In the genomic region with DNA sequence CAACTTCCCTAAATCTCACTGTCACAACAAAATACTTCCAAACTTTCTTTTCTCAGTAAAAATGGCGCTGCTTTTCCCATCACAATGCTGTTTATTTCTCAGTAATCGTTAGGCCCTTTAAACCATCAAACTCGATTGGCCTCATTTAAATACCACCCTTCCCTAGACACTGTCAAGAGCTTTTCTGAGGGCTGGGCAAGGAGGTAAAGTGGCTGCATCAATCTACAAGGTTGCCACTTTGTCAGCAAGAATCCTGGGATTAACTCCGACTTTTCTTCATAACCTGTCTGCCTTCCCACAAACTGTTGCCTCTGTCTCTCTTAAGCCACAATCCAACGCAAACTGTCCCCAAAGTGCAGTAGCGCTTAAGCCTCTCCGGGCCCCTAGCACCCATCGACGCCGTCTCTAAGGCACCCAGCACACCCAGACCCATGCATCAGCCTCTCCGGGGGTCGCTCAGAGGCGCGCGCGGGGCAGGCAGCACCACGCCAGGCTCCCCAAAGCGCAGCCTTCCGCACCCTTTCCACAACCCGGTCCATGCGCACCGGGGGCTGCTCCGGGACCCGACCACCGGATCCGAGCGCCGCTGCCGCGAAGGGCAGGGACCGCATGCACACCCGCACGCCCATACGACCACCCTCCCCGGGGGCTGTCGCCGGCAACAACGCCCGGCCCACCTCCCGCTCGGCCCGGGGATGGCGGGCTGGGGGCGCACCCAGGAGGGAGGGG, we compare ENCODE assay signal across 8 cellular contexts. TPM values are rescaled to one million over a fixed set of nuclear protein-coding genes. Genes with fewer than 3 reads are reported as not detected.
A peak's percentile ranks its signal among the peaks of the same experiment; 100 is the strongest.
DNase-seq lines count a peak whose midpoint lies in the region; ATAC-seq, FAIRE-seq and TF ChIP-seq lines count a peak whose summit lies in the region.

No MANE protein-coding gene starts in this region.

- no peak for ATAC-seq in CD4-positive, alpha-beta T cell (ENCODE audit: poor library complexity)
- no peak for ATAC-seq in GM21390 (IDR thresholded peaks at IDR 0.05; ENCODE audit: unreplicated experiment)
- no peak for ATAC-seq in GM21381 (IDR thresholded peaks at IDR 0.05; ENCODE audit: unreplicated experiment)

- no peak overlapping the region for H3K23ac ChIP-seq in H9 (ENCODE audit: insufficient read length, low read depth, low read length)

- intact Hi-C loops in CD4-positive, alpha-beta T cell (cut with DNase I, micrococcal nuclease) = loop anchor here (5.0 to 10.0 kb wide), 7 partner anchors 326 to 1578 kb away; partner anchors contain the start of genes ADAM17 (in 1 of the 2), CPSF3 (in 1 of the 2), GRHL1 (in 1 of the 2) and ITGB1BP1 (in 1 of the 2)

- no peak overlapping the region for H3T11ph ChIP-seq in H9 (ENCODE audit: low read length)

- peak overlapping the region; percentile 80 for H3K4me3 ChIP-seq in bronchial epithelial cell (ENCODE audit: low read depth, low read length)
- peak overlapping the region; percentile 56 for H3K4me3 ChIP-seq in kidney epithelial cell (ENCODE audit: low read depth, low read length)

- peak overlapping the region; percentile 97 for H3K4me2 ChIP-seq in H9 (ENCODE audit: insufficient read depth, insufficient read length, low read length)

- H3K27ac Mint-ChIP-seq in CD4-positive, alpha-beta T cell = no peak overlapping the region
- no peak overlapping the region for H3K27ac Mint-ChIP-seq in H9

- H3K4me1 ChIP-seq in H9 (ENCODE audit: insufficient read depth, low read length) = no peaks in the 10 kb centered on the region; the same call in 1 of the 2 replicates

- no peaks in the 10 kb centered on the region for H3K9me3 Mint-ChIP-seq in CD4-positive, alpha-beta T cell
- H3K9me3 Mint-ChIP-seq in H9 = peaks cover 0 to 6% of the 10 kb centered on the region in 2 experiments; a peak in 2 of 5 replicates

- H3K18ac ChIP-seq in H9 (ENCODE audit: insufficient read length, low read depth, low read length) = peak overlapping the region; percentile 44

- no peak overlapping the region for H2BK12ac ChIP-seq in H9 (ENCODE audit: insufficient read length, low read depth, low read length)

- peaks cover 11% of the 10 kb centered on the region for H3K23me2 ChIP-seq in H9 (ENCODE audit: insufficient read length, low read depth, low read length, poor library complexity, severe bottlenecking)

- peak overlapping the region; percentile 59 for H3K9ac ChIP-seq in H9 (ENCODE audit: extremely low read depth, insufficient read length, low read length)

- peaks cover 2% of the 10 kb centered on the region; the same call in 1 of the 2 replicates for H3K79me2 ChIP-seq in H9 (ENCODE audit: insufficient read depth, low read length)

- no peak overlapping the region for H2BK15ac ChIP-seq in H9 (ENCODE audit: low read depth, low read length)

- H2BK5ac ChIP-seq in H9 (ENCODE audit: insufficient read length, low read length) = no peak overlapping the region

- H3K36me3 Mint-ChIP-seq in CD4-positive, alpha-beta T cell (ENCODE audit: low read depth) = no peaks in the 10 kb centered on the region
- H3K36me3 Mint-ChIP-seq in H9 (ENCODE audit: insufficient read depth in 1 of 3, low read depth in 3 of 3) = peaks cover 0 to 6% (median 3%) of the 10 kb centered on the region in 3 experiments; a peak in 4 of 7 replicates

- peak in 4 of 10 experiments; percentile 1 to 5 (median 2) for DNase-seq in CD4-positive, alpha-beta T cell
- no peak for DNase-seq in H9
- peak; percentile 22 for DNase-seq in RWPE1 (ENCODE audit: low spot score)
- no peak for DNase-seq in bronchial epithelial cell (ENCODE audit: low read depth)
- no peak for DNase-seq in kidney epithelial cell (ENCODE audit: low read depth)
- peak; percentile 4 for DNase-seq in stimulated activated CD4-positive, alpha-beta T cell treated with anti-CD3 and anti-CD28 coated beads, Interleukin-4, amount 100 ng/mL, for 24 hours

- no peak overlapping the region for H4K8ac ChIP-seq in H9 (replicated peaks; ENCODE audit: insufficient read length, low read depth, low read length)

- peak overlapping the region; percentile 24; the same call in 1 of the 2 replicates for H3K14ac ChIP-seq in H9 (ENCODE audit: insufficient read depth, low read length)

- CTCF ChIA-PET in CD4-positive, alpha-beta T cell (lab: Charles Lee) = no interaction called here
- CTCF ChIA-PET in RWPE1 (lab: Yijun Ruan, JAX) = no interaction called here

- no peaks in the 10 kb centered on the region for H3K9me3 ChIP-seq in CD4-positive, alpha-beta T cell (ENCODE audit: control insufficient read depth, low read length)
- H3K9me3 ChIP-seq in H9 (ENCODE audit: control insufficient read depth, low read depth, low read length) = no peaks in the 10 kb centered on the region

- H4K5ac ChIP-seq in H9 (ENCODE audit: insufficient read length, low read depth, low read length) = no peak overlapping the region

- peaks cover 26% of the 10 kb centered on the region for H3K4me1 Mint-ChIP-seq in CD4-positive, alpha-beta T cell (ENCODE audit: low read depth)
- peaks cover 37 to 41% of the 10 kb centered on the region in 2 experiments for H3K4me1 Mint-ChIP-seq in H9

- TF ChIP-seq CTCF in CD4-positive, alpha-beta T cell (IDR thresholded peaks at IDR 0.05) = no peak
- no peak for TF ChIP-seq CTCF in H9 (conservative IDR thresholded peaks at IDR 0.05)
- TF ChIP-seq CTCF in RWPE1 (conservative IDR thresholded peaks at IDR 0.05; ENCODE audit: low read depth) = no peak
- TF ChIP-seq CTCF in bronchial epithelial cell (IDR thresholded peaks at IDR 0.05; ENCODE audit: insufficient read depth, low read length, severe bottlenecking) = no peak
- TF ChIP-seq CTCF in kidney epithelial cell (IDR thresholded peaks at IDR 0.05; ENCODE audit: insufficient read depth, low read length, poor library complexity, severe bottlenecking) = no peak

- H3K56ac ChIP-seq in H9 (ENCODE audit: insufficient read length, low read depth, low read length) = no peak overlapping the region

- H3K27me3 Mint-ChIP-seq in CD4-positive, alpha-beta T cell = no peaks in the 10 kb centered on the region
- H3K27me3 Mint-ChIP-seq in H9 (ENCODE audit: low read depth) = peaks cover 5% of the 10 kb centered on the region

- H2AK5ac ChIP-seq in H9 (ENCODE audit: insufficient read length, low read length) = no peak overlapping the region

- no peak overlapping the region for H2BK20ac ChIP-seq in H9 (ENCODE audit: low read depth, low read length, poor library complexity, severe bottlenecking)

- H3K4ac ChIP-seq in H9 (ENCODE audit: low read depth, low read length) = no peak overlapping the region

- no peaks in the 10 kb centered on the region for H4K20me1 ChIP-seq in H9 (ENCODE audit: control insufficient read depth, insufficient read depth, insufficient read length)

- WGBS in H9 (ENCODE audit: extremely low coverage, insufficient read length, low lambda C conversion rate) = no CpG with 5 or more reads among the region's 44 CpGs

- no peak overlapping the region for H2BK120ac ChIP-seq in H9 (ENCODE audit: low read depth, low read length, poor library complexity, severe bottlenecking)

- H3K27me3 ChIP-seq in CD4-positive, alpha-beta T cell (ENCODE audit: control insufficient read depth, insufficient read depth, low read length) = no peaks in the 10 kb centered on the region
- H3K27me3 ChIP-seq in H9 (ENCODE audit: insufficient read depth, low read length) = no peaks in the 10 kb centered on the region
- no peaks in the 10 kb centered on the region for H3K27me3 ChIP-seq in bronchial epithelial cell (ENCODE audit: control insufficient read depth, insufficient read depth, low read length)
- H3K27me3 ChIP-seq in kidney epithelial cell (ENCODE audit: control insufficient read depth, insufficient read depth, low read length) = no peaks in the 10 kb centered on the region

- POLR2A ChIA-PET in CD4-positive, alpha-beta T cell (lab: Charles Lee) = interaction anchor here (1.4 kb wide), 1 partner anchor 9 kb away, joined by 3 read pairs; no protein-coding TSS in a partner anchor
- POLR2A ChIA-PET in RWPE1 (lab: Yijun Ruan, JAX; ENCODE audit: low non-redundant PET) = interaction anchor here (0.8 to 1.0 kb wide), 2 partner anchors 90 to 105 kb away, joined by 3 to 4 read pairs; no protein-coding TSS in a partner anchor

- H2AFZ ChIP-seq in H9 (ENCODE audit: low read length) = no peak overlapping the region

- H3K4me3 Mint-ChIP-seq in CD4-positive, alpha-beta T cell = peak overlapping the region; percentile 88
- peak overlapping the region; percentile 84 to 98 for H3K4me3 Mint-ChIP-seq in H9

- no peak for FAIRE-seq in bronchial epithelial cell (lab: Jason Lieb, UNC)

- H3K79me1 ChIP-seq in H9 (ENCODE audit: insufficient read depth, low read depth, low read length, poor library complexity, severe bottlenecking) = no peaks in the 10 kb centered on the region

- H3K36me3 ChIP-seq in bronchial epithelial cell (ENCODE audit: control insufficient read depth, insufficient read depth, low read length) (no peaks in the 10 kb centered on the region), kidney epithelial cell (ENCODE audit: control insufficient read depth, insufficient read depth, low read length) (no peaks in the 10 kb centered on the region)

- H3K27ac ChIP-seq in CD4-positive, alpha-beta T cell (ENCODE audit: low read depth, low read length) = no peak overlapping the region
- no peak overlapping the region for H3K27ac ChIP-seq in H9 (ENCODE audit: insufficient read length, low read depth, low read length)
- peak overlapping the region; percentile 84 for H3K27ac ChIP-seq in RWPE1

- H4K91ac ChIP-seq in H9 (ENCODE audit: insufficient read length, low read depth, low read length) = no peak overlapping the region

RNA-seq across cellular contexts. Expression of gene MBOAT2, which starts 0.7 kb away (rescaled TPM):
- 1 to 10 TPM; 1.9 to 2.0 TPM for total RNA-seq in CD4-positive, alpha-beta T cell
- 20.2 and 23.4 TPM in 2 replicates for total RNA-seq in H9 (2021)
- 93.3 and 145 TPM in 2 replicates for total RNA-seq in bronchial epithelial cell
- 32.2 and 32.7 TPM in 2 replicates for total RNA-seq in kidney epithelial cell

Comparison
In these comparisons a context has a peak if more than half of its experiments do, and no peak if none do; other contexts are left out.
1. DNase-seq: peak in RWPE1 (single experiment) and stimulated activated CD4-positive, alpha-beta T cell treated with anti-CD3 and anti-CD28 coated beads, Interleukin-4, amount 100 ng/mL, for 24 hours (single experiment); none in H9 (single experiment), bronchial epithelial cell (single experiment) and kidney epithelial cell (single experiment).